32 cellular contexts compared by ENCODE assay signal in genomic region chr1:204369006-204369726, GRCh38. TPM values are rescaled to one million over a fixed set of nuclear protein-coding genes. Genes with fewer than 3 reads are reported as not detected.
DNase-seq lines count a peak whose midpoint lies in the region; ATAC-seq and TF ChIP-seq lines count a peak whose summit lies in the region.
"Had no signal": no experiment of that assay in that cellular context is flagged by ENCODE, and none has a peak within 500 bp of the region (broad histone marks: within the 10 kb centered on the region; RNA-seq: fewer than 3 reads in every experiment).

No MANE protein-coding gene starts in this region.

- no peaks in the 10 kb centered on the region for H3K36me3 Mint-ChIP-seq in natural killer cell
- H3K36me3 Mint-ChIP-seq in natural killer cell treated with Interleukin-12 subunit alpha and Interleukin-12 subunit beta and Interleukin-15 and Interleukin-18, amount 100 ng/mL, for 72 hours = no peaks in the 10 kb centered on the region
- H3K36me3 Mint-ChIP-seq: activated naive CD4-positive, alpha-beta T cell treated with anti-CD3 and anti-CD28 coated beads, Interleukin-2, amount 50 U/mL, for 72 hours had no signal

- ATAC-seq in natural killer cell = peak in 2 of 3 donors; percentile 50 to 60
- no peak for ATAC-seq in natural killer cell treated with Interleukin-12 subunit alpha and Interleukin-12 subunit beta and Interleukin-15 and Interleukin-18, amount 100 ng/mL, for 72 hours
- ATAC-seq in GM21737 (IDR thresholded peaks at IDR 0.05; ENCODE audit: unreplicated experiment) = no peak
- ATAC-seq: A549; activated naive CD4-positive, alpha-beta T cell treated with anti-CD3 and anti-CD28 coated beads, Interleukin-2, amount 50 U/mL, for 72 hours had no signal

- H3K27ac ChIP-seq in temporal lobe (ENCODE audit: low read depth, low read length) = peak overlapping the region; percentile 70
- H3K27ac ChIP-seq: A549, epithelial cell of prostate, neutrophil, upper lobe of left lung had no signal

- intact Hi-C loops in natural killer cell (cut with micrococcal nuclease) = no loop called here

- no peak overlapping the region for H3K27ac Mint-ChIP-seq in natural killer cell
- H3K27ac Mint-ChIP-seq in natural killer cell treated with Interleukin-12 subunit alpha and Interleukin-12 subunit beta and Interleukin-15 and Interleukin-18, amount 100 ng/mL, for 72 hours = no peak overlapping the region
- H3K27ac Mint-ChIP-seq: activated CD4-positive, alpha-beta memory T cell treated with anti-CD3 and anti-CD28 coated beads, Interleukin-2, amount 10 ng/mL, durations not matched to agents 7 days and 5 days; activated naive CD4-positive, alpha-beta T cell treated with anti-CD3 and anti-CD28 coated beads, Interleukin-2, amount 50 U/mL, for 72 hours; activated T-helper 2 cell treated with anti-CD3 and anti-CD28 coated beads, Interferon-gamma antibody, Interleukin-2, Interleukin-4, amounts not matched to agents 10 μg/mL and 5 μg/mL and 100 μg/mL, durations not matched to agents 14 hours and 24 hours and 36 hours had no signal

- H3K9me3 Mint-ChIP-seq in natural killer cell = no peaks in the 10 kb centered on the region
- no peaks in the 10 kb centered on the region for H3K9me3 Mint-ChIP-seq in natural killer cell treated with Interleukin-12 subunit alpha and Interleukin-12 subunit beta and Interleukin-15 and Interleukin-18, amount 100 ng/mL, for 72 hours
- H3K9me3 Mint-ChIP-seq: activated CD4-positive, alpha-beta memory T cell treated with anti-CD3 and anti-CD28 coated beads, Interleukin-2, amount 10 ng/mL, durations not matched to agents 7 days and 5 days; activated naive CD4-positive, alpha-beta T cell treated with anti-CD3 and anti-CD28 coated beads, Interleukin-2, amount 50 U/mL, for 72 hours; activated T-helper 2 cell treated with anti-CD3 and anti-CD28 coated beads, Interferon-gamma antibody, Interleukin-2, Interleukin-4, amounts not matched to agents 10 μg/mL and 5 μg/mL and 100 μg/mL, durations not matched to agents 14 hours and 24 hours and 36 hours; central memory CD8-positive, alpha-beta T cell had no signal

- H3K4me1 Mint-ChIP-seq in natural killer cell = peaks cover 6 to 7% of the 10 kb centered on the region in 2 donors
- peaks cover 5 to 7% of the 10 kb centered on the region in 2 donors for H3K4me1 Mint-ChIP-seq in natural killer cell treated with Interleukin-12 subunit alpha and Interleukin-12 subunit beta and Interleukin-15 and Interleukin-18, amount 100 ng/mL, for 72 hours (ENCODE audit: low read depth in 2 of 2)

- DNase-seq in natural killer cell = no peak
- DNase-seq in natural killer cell treated with Interleukin-12 subunit alpha and Interleukin-12 subunit beta and Interleukin-15 and Interleukin-18, amount 100 ng/mL, for 72 hours (ENCODE audit: low spot score) = no peak
- peak; percentile 77 to 85 for DNase-seq in dermis microvascular lymphatic vessel endothelial cell (ENCODE audit: low read depth in 2 of 2)
- DNase-seq in medulla oblongata (ENCODE audit: extremely low spot score) = peak; percentile 89
- DNase-seq in islet precursor cell = no peak
- no peak for DNase-seq in NCI-H774 (lab: John Stamatoyannopoulos, UW)
- DNase-seq: activated CD4-positive, alpha-beta memory T cell treated with anti-CD3 and anti-CD28 coated beads, Interleukin-2, amount 10 ng/mL, durations not matched to agents 7 days and 5 days; activated CD4-positive, CD25-positive, alpha-beta regulatory T cell treated with anti-CD3 and anti-CD28 coated beads, Interleukin-2, amount 50 U/mL, for 72 hours; activated CD8-positive, alpha-beta memory T cell treated with anti-CD3 and anti-CD28 coated beads, Interleukin-2, amount 50 U/mL, for 48 hours; AML-193; DMS153; HCEC 1CT; KG1; mesendoderm; MM.1S; NCI-H1417 treated with DMSO at 0.1 percent for 48 hours; NCI-H2081; NCI-H345; NCI-H748 treated with DMSO at 0.1 percent for 48 hours; RPMI8226; stimulated activated CD8-positive, alpha-beta memory T cell treated with anti-CD3 and anti-CD28 coated beads, Interleukin-4, amount 100 ng/mL, for 48 hours; T-helper 1 cell; upper lobe of left lung had no signal

- no peak for TF ChIP-seq CTCF in natural killer cell (IDR thresholded peaks at IDR 0.05)

- H3K4me3 Mint-ChIP-seq in natural killer cell = no peak overlapping the region
- no peak overlapping the region for H3K4me3 Mint-ChIP-seq in natural killer cell treated with Interleukin-12 subunit alpha and Interleukin-12 subunit beta and Interleukin-15 and Interleukin-18, amount 100 ng/mL, for 72 hours
- H3K4me3 Mint-ChIP-seq: activated CD4-positive, alpha-beta memory T cell treated with anti-CD3 and anti-CD28 coated beads, Interleukin-2, amount 10 ng/mL, durations not matched to agents 7 days and 5 days; central memory CD8-positive, alpha-beta T cell had no signal

- peaks cover 0 to 5% of the 10 kb centered on the region in 2 donors for H3K27me3 Mint-ChIP-seq in natural killer cell (ENCODE audit: low read depth in 2 of 2)
- H3K27me3 Mint-ChIP-seq in natural killer cell treated with Interleukin-12 subunit alpha and Interleukin-12 subunit beta and Interleukin-15 and Interleukin-18, amount 100 ng/mL, for 72 hours = peaks cover 10 to 16% of the 10 kb centered on the region in 2 donors

RNA-seq across cellular contexts. Expression of gene PLEKHA6, which starts 9.4 kb away (rescaled TPM):
- total RNA-seq in natural killer cell (under 1 TPM; 0.10 to 0.43 (median 0.16) TPM), dermis microvascular lymphatic vessel endothelial cell (0.89 and 1.5 TPM in 2 replicates), temporal lobe (10.3 TPM)
- total RNA-seq in natural killer cell treated with Interleukin-12 subunit alpha and Interleukin-12 subunit beta and Interleukin-15 and Interleukin-18, amount 100 ng/mL, for 72 hours = under 1 TPM; 0.17 to 0.89 TPM
- total RNA-seq: activated CD4-positive, alpha-beta memory T cell treated with anti-CD3 and anti-CD28 coated beads, Interleukin-2, amount 10 ng/mL, durations not matched to agents 7 days and 5 days; SK-MEL-5 had no signal

RNA-seq across cellular contexts. Expression of gene PPP1R15B, which starts 42.5 kb away (rescaled TPM):
- 100 to 1,000 TPM; 174 to 236 (median 222) TPM for total RNA-seq in natural killer cell
- total RNA-seq in natural killer cell treated with Interleukin-12 subunit alpha and Interleukin-12 subunit beta and Interleukin-15 and Interleukin-18, amount 100 ng/mL, for 72 hours = 10 to 100 TPM; 93.1 to 98.6 TPM
- 17.5 and 21.1 TPM in 2 replicates for total RNA-seq in dermis microvascular lymphatic vessel endothelial cell
- total RNA-seq in temporal lobe = 37.9 TPM

Comparison
In these comparisons a context has a peak if more than half of its experiments do, and no peak if none do; other contexts are left out.
1. ATAC-seq: peak in natural killer cell (2 of 3); none in natural killer cell treated with Interleukin-12 subunit alpha and Interleukin-12 subunit beta and Interleukin-15 and Interleukin-18, amount 100 ng/mL, for 72 hours (0 of 2) and GM21737 (single experiment).
2. DNase-seq: peak in dermis microvascular lymphatic vessel endothelial cell (2 of 2) and medulla oblongata (single experiment); none in natural killer cell (single experiment), natural killer cell treated with Interleukin-12 subunit alpha and Interleukin-12 subunit beta and Interleukin-15 and Interleukin-18, amount 100 ng/mL, for 72 hours (single experiment), islet precursor cell (single experiment) and NCI-H774 (single experiment).